ENCODE assay signal across 1 cellular context in genomic region chr10:23437987-23438546, GRCh38.
TF ChIP-seq lines count a peak whose summit lies in the region.

No MANE protein-coding gene starts in this region.

TF ChIP-seq in H1, 55 proteins besides CTCF, POLR2A, EP300 and RAD21:
- TF ChIP-seq KDM5A (IDR thresholded peaks at IDR 0.05; ENCODE audit: low read length) (no peak), JUND (IDR thresholded peaks at IDR 0.05; ENCODE audit: low read length) (no peak), ZNF274 (IDR thresholded peaks at IDR 0.05; ENCODE audit: borderline replicate concordance, extremely low read depth, low read length) (no peak), E2F6 (IDR thresholded peaks at IDR 0.05) (peak; percentile 36)
